In the genomic region with DNA sequence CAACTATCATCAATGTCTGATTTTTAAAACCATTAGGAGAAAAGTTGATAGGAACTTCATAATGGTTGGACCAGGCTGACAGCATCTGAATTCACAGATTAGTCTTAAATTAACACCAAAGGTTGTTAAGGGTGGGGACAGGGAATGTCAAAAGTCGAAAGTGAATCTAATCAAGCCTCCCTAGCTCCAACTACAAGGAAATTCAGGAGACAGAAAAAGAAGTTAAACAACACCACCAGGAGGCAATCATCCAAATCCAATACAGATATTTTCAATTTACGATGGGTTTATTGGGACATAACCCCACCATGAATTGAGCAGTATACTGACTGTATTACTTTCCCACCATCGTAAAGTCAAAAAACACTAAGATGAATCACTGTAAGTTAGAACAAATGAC, we compare ENCODE assay signal across 2 cellular contexts.
TF ChIP-seq lines count a peak whose summit lies in the region.

No MANE protein-coding gene starts in this region.

TF ChIP-seq in GM23338, 12 proteins besides CTCF, POLR2A, EP300 and RAD21:
- no peak for TF ChIP-seq POLR2AphosphoS5 (IDR thresholded peaks at IDR 0.05; ENCODE audit: low read depth)
- TF ChIP-seq STAT1 (IDR thresholded peaks at IDR 0.05; ENCODE audit: unreplicated experiment) = no peak
- TF ChIP-seq, protein P1, sequence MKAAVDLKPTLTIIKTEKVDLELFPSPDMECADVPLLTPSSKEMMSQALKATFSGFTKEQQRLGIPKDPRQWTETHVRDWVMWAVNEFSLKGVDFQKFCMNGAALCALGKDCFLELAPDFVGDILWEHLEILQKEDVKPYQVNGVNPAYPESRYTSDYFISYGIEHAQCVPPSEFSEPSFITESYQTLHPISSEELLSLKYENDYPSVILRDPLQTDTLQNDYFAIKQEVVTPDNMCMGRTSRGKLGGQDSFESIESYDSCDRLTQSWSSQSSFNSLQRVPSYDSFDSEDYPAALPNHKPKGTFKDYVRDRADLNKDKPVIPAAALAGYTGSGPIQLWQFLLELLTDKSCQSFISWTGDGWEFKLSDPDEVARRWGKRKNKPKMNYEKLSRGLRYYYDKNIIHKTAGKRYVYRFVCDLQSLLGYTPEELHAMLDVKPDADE (IDR thresholded peaks at IDR 0.05) = no peak
- TF ChIP-seq REST (IDR thresholded peaks at IDR 0.05; ENCODE audit: unreplicated experiment) = no peak
- TF ChIP-seq, protein P2, sequence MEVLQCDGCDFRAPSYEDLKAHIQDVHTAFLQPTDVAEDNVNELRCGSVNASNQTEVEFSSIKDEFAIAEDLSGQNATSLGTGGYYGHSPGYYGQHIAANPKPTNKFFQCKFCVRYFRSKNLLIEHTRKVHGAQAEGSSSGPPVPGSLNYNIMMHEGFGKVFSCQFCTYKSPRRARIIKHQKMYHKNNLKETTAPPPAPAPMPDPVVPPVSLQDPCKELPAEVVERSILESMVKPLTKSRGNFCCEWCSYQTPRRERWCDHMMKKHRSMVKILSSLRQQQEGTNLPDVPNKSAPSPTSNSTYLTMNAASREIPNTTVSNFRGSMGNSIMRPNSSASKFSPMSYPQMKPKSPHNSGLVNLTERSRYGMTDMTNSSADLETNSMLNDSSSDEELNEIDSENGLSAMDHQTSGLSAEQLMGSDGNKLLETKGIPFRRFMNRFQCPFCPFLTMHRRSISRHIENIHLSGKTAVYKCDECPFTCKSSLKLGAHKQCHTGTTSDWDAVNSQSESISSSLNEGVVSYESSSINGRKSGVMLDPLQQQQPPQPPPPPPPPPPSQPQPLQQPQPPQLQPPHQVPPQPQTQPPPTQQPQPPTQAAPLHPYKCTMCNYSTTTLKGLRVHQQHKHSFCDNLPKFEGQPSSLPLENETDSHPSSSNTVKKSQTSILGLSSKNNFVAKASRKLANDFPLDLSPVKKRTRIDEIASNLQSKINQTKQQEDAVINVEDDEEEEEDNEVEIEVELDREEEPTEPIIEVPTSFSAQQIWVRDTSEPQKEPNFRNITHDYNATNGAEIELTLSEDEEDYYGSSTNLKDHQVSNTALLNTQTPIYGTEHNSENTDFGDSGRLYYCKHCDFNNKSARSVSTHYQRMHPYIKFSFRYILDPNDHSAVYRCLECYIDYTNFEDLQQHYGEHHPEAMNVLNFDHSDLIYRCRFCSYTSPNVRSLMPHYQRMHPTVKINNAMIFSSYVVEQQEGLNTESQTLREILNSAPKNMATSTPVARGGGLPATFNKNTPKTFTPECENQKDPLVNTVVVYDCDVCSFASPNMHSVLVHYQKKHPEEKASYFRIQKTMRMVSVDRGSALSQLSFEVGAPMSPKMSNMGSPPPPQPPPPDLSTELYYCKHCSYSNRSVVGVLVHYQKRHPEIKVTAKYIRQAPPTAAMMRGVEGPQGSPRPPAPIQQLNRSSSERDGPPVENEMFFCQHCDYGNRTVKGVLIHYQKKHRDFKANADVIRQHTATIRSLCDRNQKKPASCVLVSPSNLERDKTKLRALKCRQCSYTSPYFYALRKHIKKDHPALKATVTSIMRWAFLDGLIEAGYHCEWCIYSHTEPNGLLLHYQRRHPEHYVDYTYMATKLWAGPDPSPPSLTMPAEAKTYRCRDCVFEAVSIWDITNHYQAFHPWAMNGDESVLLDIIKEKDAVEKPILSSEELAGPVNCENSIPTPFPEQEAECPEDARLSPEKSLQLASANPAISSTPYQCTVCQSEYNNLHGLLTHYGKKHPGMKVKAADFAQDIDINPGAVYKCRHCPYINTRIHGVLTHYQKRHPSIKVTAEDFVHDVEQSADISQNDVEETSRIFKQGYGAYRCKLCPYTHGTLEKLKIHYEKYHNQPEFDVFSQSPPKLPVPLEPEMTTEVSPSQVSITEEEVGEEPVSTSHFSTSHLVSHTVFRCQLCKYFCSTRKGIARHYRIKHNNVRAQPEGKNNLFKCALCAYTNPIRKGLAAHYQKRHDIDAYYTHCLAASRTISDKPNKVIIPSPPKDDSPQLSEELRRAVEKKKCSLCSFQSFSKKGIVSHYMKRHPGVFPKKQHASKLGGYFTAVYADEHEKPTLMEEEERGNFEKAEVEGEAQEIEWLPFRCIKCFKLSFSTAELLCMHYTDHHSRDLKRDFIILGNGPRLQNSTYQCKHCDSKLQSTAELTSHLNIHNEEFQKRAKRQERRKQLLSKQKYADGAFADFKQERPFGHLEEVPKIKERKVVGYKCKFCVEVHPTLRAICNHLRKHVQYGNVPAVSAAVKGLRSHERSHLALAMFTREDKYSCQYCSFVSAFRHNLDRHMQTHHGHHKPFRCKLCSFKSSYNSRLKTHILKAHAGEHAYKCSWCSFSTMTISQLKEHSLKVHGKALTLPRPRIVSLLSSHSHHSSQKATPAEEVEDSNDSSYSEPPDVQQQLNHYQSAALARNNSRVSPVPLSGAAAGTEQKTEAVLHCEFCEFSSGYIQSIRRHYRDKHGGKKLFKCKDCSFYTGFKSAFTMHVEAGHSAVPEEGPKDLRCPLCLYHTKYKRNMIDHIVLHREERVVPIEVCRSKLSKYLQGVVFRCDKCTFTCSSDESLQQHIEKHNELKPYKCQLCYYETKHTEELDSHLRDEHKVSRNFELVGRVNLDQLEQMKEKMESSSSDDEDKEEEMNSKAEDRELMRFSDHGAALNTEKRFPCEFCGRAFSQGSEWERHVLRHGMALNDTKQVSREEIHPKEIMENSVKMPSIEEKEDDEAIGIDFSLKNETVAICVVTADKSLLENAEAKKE (CRISPR knock-in tag; IDR thresholded peaks at IDR 0.05) = no peak
- TF ChIP-seq CREB1 (CRISPR knock-in tag; IDR thresholded peaks at IDR 0.05; ENCODE audit: low read depth) = no peak
- no peak for TF ChIP-seq JUNB (IDR thresholded peaks at IDR 0.05; ENCODE audit: unreplicated experiment)
- no peak for TF ChIP-seq ZNF114 (CRISPR knock-in tag; IDR thresholded peaks at IDR 0.05)
- no peak for TF ChIP-seq NANOG (IDR thresholded peaks at IDR 0.05; ENCODE audit: borderline replicate concordance)

TF ChIP-seq in GM12878, 131 proteins besides CTCF, POLR2A, EP300 and RAD21:
- no peak for TF ChIP-seq CBFB (IDR thresholded peaks at IDR 0.05; ENCODE audit: low read depth)
- no peak for TF ChIP-seq RCOR1 (conservative IDR thresholded peaks at IDR 0.05; ENCODE audit: low read depth, low read length)
- TF ChIP-seq, protein P3, sequence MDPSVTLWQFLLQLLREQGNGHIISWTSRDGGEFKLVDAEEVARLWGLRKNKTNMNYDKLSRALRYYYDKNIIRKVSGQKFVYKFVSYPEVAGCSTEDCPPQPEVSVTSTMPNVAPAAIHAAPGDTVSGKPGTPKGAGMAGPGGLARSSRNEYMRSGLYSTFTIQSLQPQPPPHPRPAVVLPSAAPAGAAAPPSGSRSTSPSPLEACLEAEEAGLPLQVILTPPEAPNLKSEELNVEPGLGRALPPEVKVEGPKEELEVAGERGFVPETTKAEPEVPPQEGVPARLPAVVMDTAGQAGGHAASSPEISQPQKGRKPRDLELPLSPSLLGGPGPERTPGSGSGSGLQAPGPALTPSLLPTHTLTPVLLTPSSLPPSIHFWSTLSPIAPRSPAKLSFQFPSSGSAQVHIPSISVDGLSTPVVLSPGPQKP (IDR thresholded peaks at IDR 0.05; ENCODE audit: low read depth, low read length) = no peak
- TF ChIP-seq CREB1 (IDR thresholded peaks at IDR 0.05; ENCODE audit: low read depth) = no peak
- TF ChIP-seq RAD51 (IDR thresholded peaks at IDR 0.05) = no peak
- TF ChIP-seq MTA3 (IDR thresholded peaks at IDR 0.05; ENCODE audit: borderline replicate concordance, low read length) = no peak
- no peak for TF ChIP-seq PML (IDR thresholded peaks at IDR 0.05; ENCODE audit: low read length)
- TF ChIP-seq ZBED1 (IDR thresholded peaks at IDR 0.05; ENCODE audit: borderline replicate concordance) = no peak
- TF ChIP-seq NR2C2 (IDR thresholded peaks at IDR 0.05; ENCODE audit: borderline replicate concordance, control insufficient read depth, insufficient read length, low read depth) = no peak
- TF ChIP-seq MYB (IDR thresholded peaks at IDR 0.05; ENCODE audit: borderline replicate concordance, low read depth, low read length) = no peak
- TF ChIP-seq, protein P4, sequence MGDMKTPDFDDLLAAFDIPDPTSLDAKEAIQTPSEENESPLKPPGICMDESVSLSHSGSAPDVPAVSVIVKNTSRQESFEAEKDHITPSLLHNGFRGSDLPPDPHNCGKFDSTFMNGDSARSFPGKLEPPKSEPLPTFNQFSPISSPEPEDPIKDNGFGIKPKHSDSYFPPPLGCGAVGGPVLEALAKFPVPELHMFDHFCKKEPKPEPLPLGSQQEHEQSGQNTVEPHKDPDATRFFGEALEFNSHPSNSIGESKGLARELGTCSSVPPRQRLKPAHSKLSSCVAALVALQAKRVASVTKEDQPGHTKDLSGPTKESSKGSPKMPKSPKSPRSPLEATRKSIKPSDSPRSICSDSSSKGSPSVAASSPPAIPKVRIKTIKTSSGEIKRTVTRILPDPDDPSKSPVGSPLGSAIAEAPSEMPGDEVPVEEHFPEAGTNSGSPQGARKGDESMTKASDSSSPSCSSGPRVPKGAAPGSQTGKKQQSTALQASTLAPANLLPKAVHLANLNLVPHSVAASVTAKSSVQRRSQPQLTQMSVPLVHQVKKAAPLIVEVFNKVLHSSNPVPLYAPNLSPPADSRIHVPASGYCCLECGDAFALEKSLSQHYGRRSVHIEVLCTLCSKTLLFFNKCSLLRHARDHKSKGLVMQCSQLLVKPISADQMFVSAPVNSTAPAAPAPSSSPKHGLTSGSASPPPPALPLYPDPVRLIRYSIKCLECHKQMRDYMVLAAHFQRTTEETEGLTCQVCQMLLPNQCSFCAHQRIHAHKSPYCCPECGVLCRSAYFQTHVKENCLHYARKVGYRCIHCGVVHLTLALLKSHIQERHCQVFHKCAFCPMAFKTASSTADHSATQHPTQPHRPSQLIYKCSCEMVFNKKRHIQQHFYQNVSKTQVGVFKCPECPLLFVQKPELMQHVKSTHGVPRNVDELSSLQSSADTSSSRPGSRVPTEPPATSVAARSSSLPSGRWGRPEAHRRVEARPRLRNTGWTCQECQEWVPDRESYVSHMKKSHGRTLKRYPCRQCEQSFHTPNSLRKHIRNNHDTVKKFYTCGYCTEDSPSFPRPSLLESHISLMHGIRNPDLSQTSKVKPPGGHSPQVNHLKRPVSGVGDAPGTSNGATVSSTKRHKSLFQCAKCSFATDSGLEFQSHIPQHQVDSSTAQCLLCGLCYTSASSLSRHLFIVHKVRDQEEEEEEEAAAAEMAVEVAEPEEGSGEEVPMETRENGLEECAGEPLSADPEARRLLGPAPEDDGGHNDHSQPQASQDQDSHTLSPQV (IDR thresholded peaks at IDR 0.05) = no peak
- no peak for TF ChIP-seq MEF2B (IDR thresholded peaks at IDR 0.05; ENCODE audit: partially characterized antibody, poor library complexity, severe bottlenecking)
- TF ChIP-seq, protein P5, sequence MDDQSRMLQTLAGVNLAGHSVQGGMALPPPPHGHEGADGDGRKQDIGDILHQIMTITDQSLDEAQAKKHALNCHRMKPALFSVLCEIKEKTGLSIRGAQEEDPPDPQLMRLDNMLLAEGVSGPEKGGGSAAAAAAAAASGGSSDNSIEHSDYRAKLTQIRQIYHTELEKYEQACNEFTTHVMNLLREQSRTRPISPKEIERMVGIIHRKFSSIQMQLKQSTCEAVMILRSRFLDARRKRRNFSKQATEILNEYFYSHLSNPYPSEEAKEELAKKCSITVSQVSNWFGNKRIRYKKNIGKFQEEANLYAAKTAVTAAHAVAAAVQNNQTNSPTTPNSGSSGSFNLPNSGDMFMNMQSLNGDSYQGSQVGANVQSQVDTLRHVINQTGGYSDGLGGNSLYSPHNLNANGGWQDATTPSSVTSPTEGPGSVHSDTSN (IDR thresholded peaks at IDR 0.05; ENCODE audit: insufficient replicate concordance, low read depth, low read length) = no peak
- TF ChIP-seq ZNF24 (IDR thresholded peaks at IDR 0.05) = no peak
- TF ChIP-seq GABPA (IDR thresholded peaks at IDR 0.05; ENCODE audit: low read depth) = no peak
- no peak for TF ChIP-seq RFX5 (IDR thresholded peaks at IDR 0.05; ENCODE audit: low read depth, low read length)
- TF ChIP-seq MLLT1 (IDR thresholded peaks at IDR 0.05) = no peak
- TF ChIP-seq KDM1A (IDR thresholded peaks at IDR 0.05; ENCODE audit: borderline replicate concordance) = no peak
- no peak for TF ChIP-seq E2F4 (IDR thresholded peaks at IDR 0.05; ENCODE audit: low read depth, low read length)
TF ChIP-seq in GM12878: peak in this region for 0.
